Comparison of ENCODE assay signal across 15 cellular contexts in genomic region chr21:42971897-42972275, GRCh38. TPM values are rescaled to one million over a fixed set of nuclear protein-coding genes. Genes with fewer than 3 reads are reported as not detected.
DNase-seq lines count a peak whose midpoint lies in the region; ATAC-seq and TF ChIP-seq lines count a peak whose summit lies in the region.
"Had no signal": no experiment of that assay in that cellular context is flagged by ENCODE, and none has a peak within 500 bp of the region (broad histone marks: within the 10 kb centered on the region; RNA-seq: fewer than 3 reads in every experiment).

No MANE protein-coding gene starts in this region.

- DNase-seq in COLO668 (lab: John Stamatoyannopoulos, UW; ENCODE audit: unreplicated experiment): peak; percentile 57
- no peak for DNase-seq in foreskin keratinocyte
- DNase-seq in neural progenitor cell (ENCODE audit: low spot score): no peak
- DNase-seq in T-cell: no peak
- no peak for DNase-seq in BE2C
- DNase-seq in sciatic nerve (ENCODE audit: low spot score): no peak
- DNase-seq: activated CD4-positive, alpha-beta T cell treated with anti-CD3 and anti-CD28 coated beads for 36 hours; NCI-H1048; psoas muscle; SHP77 had no signal

- H3K9me3 Mint-ChIP-seq in neural progenitor cell: peaks cover 6% of the 10 kb centered on the region
- no peaks in the 10 kb centered on the region for H3K9me3 Mint-ChIP-seq in T-cell
- H3K9me3 Mint-ChIP-seq: activated naive CD4-positive, alpha-beta T cell treated with anti-CD3 and anti-CD28 coated beads, Interleukin-2, amount 50 U/mL, for 72 hours; IgD-negative memory B cell; T-helper 2 cell treated with Interferon-gamma antibody and Interleukin-4, amounts not matched to agents 5 μg/mL and 100 μg/mL, for 36 hours had no signal

- H3K4me2 ChIP-seq in Loucy (ENCODE audit: low read depth, low read length, poor library complexity, severe bottlenecking) (no peak overlapping the region), neural progenitor cell (no peak overlapping the region)

- H3K27ac Mint-ChIP-seq in neural progenitor cell (no peak overlapping the region), T-cell (no peak overlapping the region)
- H3K27ac Mint-ChIP-seq: activated CD4-positive, alpha-beta T cell treated with anti-CD3 and anti-CD28 coated beads for 36 hours; activated naive CD4-positive, alpha-beta T cell treated with anti-CD3 and anti-CD28 coated beads, Interleukin-2, amount 50 U/mL, for 72 hours; T-helper 2 cell treated with Interferon-gamma antibody and Interleukin-4, amounts not matched to agents 5 μg/mL and 100 μg/mL, for 36 hours had no signal

- H3F3A ChIP-seq in Loucy (ENCODE audit: low read depth) (no peaks in the 10 kb centered on the region), neural progenitor cell (ENCODE audit: low read depth) (peaks cover 29% of the 10 kb centered on the region)

- intact Hi-C loops in sciatic nerve (cut with DNase I): loop anchor here (5.0 kb wide), 1 partner anchor 50 kb away; no protein-coding TSS in a partner anchor

- H3K4me3 Mint-ChIP-seq in neural progenitor cell: no peak overlapping the region
- H3K4me3 Mint-ChIP-seq in T-cell: no peak overlapping the region
- H3K4me3 Mint-ChIP-seq: activated CD4-positive, alpha-beta T cell treated with anti-CD3 and anti-CD28 coated beads for 36 hours; T-helper 2 cell treated with Interferon-gamma antibody and Interleukin-4, amounts not matched to agents 5 μg/mL and 100 μg/mL, for 36 hours had no signal

- no peaks in the 10 kb centered on the region for H3K9me2 ChIP-seq in Loucy (replicated peaks; ENCODE audit: low read depth, low read length)

- H3K9me3 ChIP-seq in Loucy (ENCODE audit: insufficient read depth, low read depth, low read length): no peaks in the 10 kb centered on the region
- no peaks in the 10 kb centered on the region for H3K9me3 ChIP-seq in neural progenitor cell (ENCODE audit: low read depth)
- H3K9me3 ChIP-seq in BE2C: no peaks in the 10 kb centered on the region
- H3K9me3 ChIP-seq: psoas muscle had no signal

- H3K4me1 Mint-ChIP-seq in neural progenitor cell (peaks cover 11% of the 10 kb centered on the region), T-cell (peaks cover 12 to 19% (median 17%) of the 10 kb centered on the region in 3 donors)

- ATAC-seq in foreskin keratinocyte (no peak), T-cell (replicated peaks in 1 of 4) (no peak), HG03432 (IDR thresholded peaks at IDR 0.05; ENCODE audit: unreplicated experiment) (no peak), sciatic nerve (no peak)
- ATAC-seq: activated CD4-positive, alpha-beta T cell treated with anti-CD3 and anti-CD28 coated beads for 36 hours; activated naive CD4-positive, alpha-beta T cell treated with anti-CD3 and anti-CD28 coated beads, Interleukin-2, amount 50 U/mL, for 72 hours; psoas muscle had no signal

- H4K20me1 ChIP-seq in Loucy (ENCODE audit: insufficient read depth, low read length, poor library complexity, severe bottlenecking) (peaks cover 14% of the 10 kb centered on the region), neural progenitor cell (ENCODE audit: low read depth) (peaks cover 4% of the 10 kb centered on the region)

- peak overlapping the region; percentile 45 for H3K27ac ChIP-seq in foreskin keratinocyte
- H3K27ac ChIP-seq in neural progenitor cell: no peak overlapping the region
- H3K27ac ChIP-seq: psoas muscle had no signal

- H3K36me3 Mint-ChIP-seq in neural progenitor cell (peaks cover 7% of the 10 kb centered on the region), T-cell (no peaks in the 10 kb centered on the region)

- H3K36me3 ChIP-seq in Loucy (ENCODE audit: insufficient read depth, low read length): no peaks in the 10 kb centered on the region
- H3K36me3 ChIP-seq in neural progenitor cell: no peaks in the 10 kb centered on the region
- H3K36me3 ChIP-seq in BE2C: peaks cover 4% of the 10 kb centered on the region; the same call in 1 of the 2 replicates

- CTCF ChIA-PET in T-cell (lab: Charles Lee): no interaction called here

- H3K9ac ChIP-seq in Loucy (ENCODE audit: low read depth, low read length, poor library complexity, severe bottlenecking): no peak overlapping the region
- no peak overlapping the region for H3K9ac ChIP-seq in neural progenitor cell

- H3K27me3 ChIP-seq in Loucy (ENCODE audit: insufficient read depth, low read length, poor library complexity, severe bottlenecking) (no peaks in the 10 kb centered on the region), foreskin keratinocyte (no peaks in the 10 kb centered on the region), neural progenitor cell (no peaks in the 10 kb centered on the region), BE2C (no peaks in the 10 kb centered on the region)

- H3K4me1 ChIP-seq in Loucy (ENCODE audit: insufficient read depth, low read length, poor library complexity, severe bottlenecking) (peaks cover 21% of the 10 kb centered on the region), foreskin keratinocyte (peaks cover 4% of the 10 kb centered on the region), neural progenitor cell (peaks cover 12% of the 10 kb centered on the region), BE2C (no peaks in the 10 kb centered on the region)

- POLR2A ChIA-PET in T-cell (lab: Charles Lee): no interaction called here

- H2AFZ ChIP-seq in Loucy (ENCODE audit: low read length): peak overlapping the region; percentile 53
- H2AFZ ChIP-seq in neural progenitor cell (replicated peaks): peak overlapping the region; percentile 17

- H3K27me3 Mint-ChIP-seq in neural progenitor cell (ENCODE audit: insufficient read depth, low read depth): peaks cover 6% of the 10 kb centered on the region
- no peaks in the 10 kb centered on the region for H3K27me3 Mint-ChIP-seq in T-cell
- H3K27me3 Mint-ChIP-seq: activated CD4-positive, alpha-beta T cell treated with anti-CD3 and anti-CD28 coated beads for 36 hours; IgD-negative memory B cell had no signal

- H3K79me2 ChIP-seq in Loucy (ENCODE audit: insufficient read depth, low read length): peaks cover 19% of the 10 kb centered on the region
- H3K79me2 ChIP-seq in neural progenitor cell (ENCODE audit: low read depth): peaks cover 17% of the 10 kb centered on the region

- no peak for TF ChIP-seq CTCF in Loucy (conservative IDR thresholded peaks at IDR 0.05; ENCODE audit: low read length)
- no peak for TF ChIP-seq CTCF in foreskin keratinocyte (conservative IDR thresholded peaks at IDR 0.05)
- TF ChIP-seq CTCF in neural progenitor cell (IDR thresholded peaks at IDR 0.05): no peak
- no peak for TF ChIP-seq CTCF in BE2C (IDR thresholded peaks at IDR 0.05; ENCODE audit: low read depth, low read length)

- H3K4me3 ChIP-seq in Loucy (ENCODE audit: low read length, poor library complexity, severe bottlenecking): no peak overlapping the region
- H3K4me3 ChIP-seq in neural progenitor cell: no peak overlapping the region
- H3K4me3 ChIP-seq in BE2C (ENCODE audit: low read depth, low read length): no peak overlapping the region
- H3K4me3 ChIP-seq: psoas muscle had no signal

RNA-seq across cellular contexts. Expression of gene PKNOX1, which starts 2.5 kb away (rescaled TPM):
- total RNA-seq in foreskin keratinocyte (13.9 and 14.8 TPM in 2 replicates), neural progenitor cell (ENCODE audit: low replicate concordance) (10.3 and 11.0 TPM in 2 replicates), T-cell (10 to 100 TPM; 14.4 to 21.7 (median 18.6) TPM), sciatic nerve (23.1 TPM)
- 11.1 and 11.2 TPM in 2 replicates for polyA plus RNA-seq in foreskin keratinocyte
- polyA plus RNA-seq in BE2C (2012; ENCODE audit: insufficient read depth, insufficient read length, low read depth): 22.4 TPM

RNA-seq across cellular contexts. Expression of gene ERVH48-1, which starts 46.5 kb away (rescaled TPM):
- total RNA-seq in foreskin keratinocyte (not detected in 2 replicates), neural progenitor cell (ENCODE audit: low replicate concordance) (0.19 TPM in 1 of 2 replicates, not detected in the other), T-cell (1 to 10 TPM in 2 of 5 donors, under 1 TPM in 3; 0.21 to 1.2 (median 0.90) TPM), sciatic nerve (not detected)
- polyA plus RNA-seq in foreskin keratinocyte: 0.03 TPM in 1 of 2 replicates, not detected in the other
- 0.48 TPM for polyA plus RNA-seq in BE2C (2012; ENCODE audit: insufficient read depth, insufficient read length, low read depth)
- total RNA-seq: psoas muscle had no signal
- polyA plus RNA-seq: IgD-negative memory B cell had no signal
